Comparison of ENCODE assay signal across 6 cellular contexts in the genomic region with DNA sequence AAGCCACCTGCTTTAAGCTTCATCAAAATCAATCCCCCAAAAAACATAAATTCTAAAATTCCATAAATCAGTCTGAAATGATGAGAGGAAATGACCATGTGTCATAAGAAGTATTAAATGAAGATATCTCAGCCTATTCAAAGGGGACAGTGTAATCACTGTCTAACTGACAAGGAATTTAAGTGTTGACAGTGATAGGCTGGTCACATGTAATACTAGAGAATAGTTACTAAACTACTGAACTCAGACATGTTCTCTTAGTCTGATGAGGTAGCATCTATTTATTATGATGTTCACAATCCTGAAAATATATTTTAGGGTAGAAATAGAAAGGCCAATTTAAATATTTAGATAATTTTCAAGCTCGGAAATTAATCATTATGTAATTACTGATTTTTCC.
"Had no signal": no experiment of that assay in that cellular context is flagged by ENCODE, and none has a peak within 500 bp of the region (broad histone marks: within the 10 kb centered on the region; RNA-seq: fewer than 3 reads in every experiment).

No MANE protein-coding gene starts in this region.

- H3K27me3 Mint-ChIP-seq: IgD-negative memory B cell had no signal

- H3K36me3 Mint-ChIP-seq: IgD-negative memory B cell had no signal

- ATAC-seq: HepG2, K562 had no signal

- DNase-seq: IMR-90, KBM-7 had no signal

- H3K4me3 Mint-ChIP-seq: IgD-negative memory B cell had no signal

- H3K27ac Mint-ChIP-seq: IgD-negative memory B cell had no signal

- H3K4me1 Mint-ChIP-seq: IgD-negative memory B cell had no signal

- H3K4me3 ChIP-seq: K562 had no signal

- H3K27ac ChIP-seq: HL-60 had no signal
